Comparison of ENCODE assay signal across 18 cellular contexts in the genomic region with DNA sequence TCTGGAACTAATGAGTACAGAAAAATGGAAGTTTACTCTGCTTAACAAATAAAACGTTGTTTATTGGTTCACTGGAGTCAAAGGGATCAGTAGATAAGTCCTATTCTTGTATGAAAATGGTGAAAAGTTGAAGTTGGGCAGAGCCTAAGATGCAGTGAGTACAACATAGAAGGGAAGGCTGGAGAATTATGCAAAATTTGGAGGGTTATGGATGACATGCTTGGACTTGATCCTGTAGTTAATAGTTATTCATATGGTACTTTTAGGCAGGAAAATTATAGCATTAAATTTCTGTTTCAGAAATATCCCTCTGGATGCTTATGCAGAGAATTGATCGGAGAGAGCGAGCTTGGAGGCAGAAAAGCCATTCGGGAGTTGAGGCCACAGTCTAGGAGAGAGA.
DNase-seq lines count a peak whose midpoint lies in the region; ATAC-seq and TF ChIP-seq lines count a peak whose summit lies in the region.
"Had no signal": no experiment of that assay in that cellular context is flagged by ENCODE, and none has a peak within 500 bp of the region (broad histone marks: within the 10 kb centered on the region; RNA-seq: fewer than 3 reads in every experiment).

No MANE protein-coding gene starts in this region.

- CTCF ChIA-PET in HEK293 (lab: Yijun Ruan, JAX), result interaction anchor here (1.4 kb wide), 1 partner anchor 104 kb away, joined by 3 read pairs; no protein-coding TSS in a partner anchor

- no peak overlapping the region for H3K27ac ChIP-seq in HEK293 (ENCODE audit: extremely low read depth, low read depth, low read length)
- H3K27ac ChIP-seq: GM23248 had no signal

- POLR2A ChIA-PET in HEK293 (lab: Yijun Ruan, JAX), result no interaction called here

- peaks cover 9% of the 10 kb centered on the region for H3K4me1 Mint-ChIP-seq in glutamatergic neuron (ENCODE audit: low read depth, unreplicated experiment)
- no peaks in the 10 kb centered on the region for H3K4me1 Mint-ChIP-seq in neural crest cell
- H3K4me1 Mint-ChIP-seq: CD4-positive, CD25-positive, alpha-beta regulatory T cell; CD8-positive, alpha-beta memory T cell had no signal

- no peak for ATAC-seq in GM18909 (IDR thresholded peaks at IDR 0.05; ENCODE audit: poor library complexity, unreplicated experiment)
- no peak for ATAC-seq in GM18502 (IDR thresholded peaks at IDR 0.05; ENCODE audit: poor library complexity, unreplicated experiment)
- ATAC-seq: K562 had no signal

- no peaks in the 10 kb centered on the region for H3K36me3 ChIP-seq in HEK293 (ENCODE audit: control insufficient read depth in 2 of 2, insufficient read depth in 1 of 2, low read length in 2 of 2)
- H3K36me3 ChIP-seq: BE2C, HAP-1 had no signal

- H3K4me1 ChIP-seq in HEK293 (ENCODE audit: control insufficient read depth, insufficient read depth, low read length), result no peaks in the 10 kb centered on the region
- H3K4me1 ChIP-seq: BE2C had no signal

- no peaks in the 10 kb centered on the region for H3K9me3 ChIP-seq in HEK293 (ENCODE audit: control insufficient read depth, insufficient read depth, low read depth, low read length)
- H3K9me3 ChIP-seq: BE2C, HAP-1 had no signal

- H3K4me3 ChIP-seq in HEK293 (ENCODE audit: low read depth, low read length), result no peak overlapping the region
- H3K4me3 ChIP-seq: GM23248, HAP-1, K562 had no signal

- peak overlapping the region; percentile 7 for H3K4me3 Mint-ChIP-seq in glutamatergic neuron (ENCODE audit: unreplicated experiment)
- no peak overlapping the region for H3K4me3 Mint-ChIP-seq in neural crest cell
- H3K4me3 Mint-ChIP-seq: CD4-positive, CD25-positive, alpha-beta regulatory T cell; CD8-positive, alpha-beta memory T cell; HFFc6 had no signal

- H3K9me3 Mint-ChIP-seq in glutamatergic neuron (ENCODE audit: unreplicated experiment), result peaks cover 13% of the 10 kb centered on the region
- peaks cover 10% of the 10 kb centered on the region for H3K9me3 Mint-ChIP-seq in neural crest cell

- H3K36me3 Mint-ChIP-seq in glutamatergic neuron (ENCODE audit: unreplicated experiment), result peaks cover 12% of the 10 kb centered on the region
- H3K36me3 Mint-ChIP-seq in neural crest cell (ENCODE audit: low read depth), result peaks cover 3% of the 10 kb centered on the region
- H3K36me3 Mint-ChIP-seq: CD4-positive, CD25-positive, alpha-beta regulatory T cell; CD8-positive, alpha-beta memory T cell had no signal

- DNase-seq in M059J (ENCODE audit: low read depth) (peak; percentile 18), glutamatergic neuron (no peak), neural crest cell (ENCODE audit: low read depth, low spot score) (no peak), cortex of kidney (lab: John Stamatoyannopoulos, UW) (no peak)
- no peak for DNase-seq in activated naive CD4-positive, alpha-beta T cell (lab: John Stamatoyannopoulos, UW)
- DNase-seq: ACHN; BE2C; CD4-positive, CD25-positive, alpha-beta regulatory T cell; CD8-positive, alpha-beta memory T cell; COR-L47; GDM1 had no signal

- H3K27me3 Mint-ChIP-seq in glutamatergic neuron (ENCODE audit: unreplicated experiment), result peaks cover 3% of the 10 kb centered on the region
- H3K27me3 Mint-ChIP-seq in neural crest cell (ENCODE audit: low read depth), result peaks cover 4% of the 10 kb centered on the region
- H3K27me3 Mint-ChIP-seq: CD4-positive, CD25-positive, alpha-beta regulatory T cell; CD8-positive, alpha-beta memory T cell had no signal

- no peak for TF ChIP-seq CTCF in HEK293 (tag by site-specific recombination; IDR thresholded peaks at IDR 0.05)
- no peak for TF ChIP-seq CTCF in glutamatergic neuron (IDR thresholded peaks at IDR 0.05; ENCODE audit: partially characterized antibody, unreplicated experiment)
- no peak for TF ChIP-seq CTCF in neural crest cell (conservative IDR thresholded peaks at IDR 0.05)

- H3K27ac Mint-ChIP-seq in glutamatergic neuron (ENCODE audit: unreplicated experiment), result peak overlapping the region; percentile 20
- peak overlapping the region; percentile 65 for H3K27ac Mint-ChIP-seq in neural crest cell (ENCODE audit: unreplicated experiment)
- H3K27ac Mint-ChIP-seq: CD4-positive, CD25-positive, alpha-beta regulatory T cell; CD8-positive, alpha-beta memory T cell had no signal

TF ChIP-seq in HEK293, 187 proteins besides CTCF, POLR2A, EP300 and RAD21:
- no peak for TF ChIP-seq ZNF274 (IDR thresholded peaks at IDR 0.05; ENCODE audit: low read length)
- TF ChIP-seq ZNF274 (tag by site-specific recombination; IDR thresholded peaks at IDR 0.05; ENCODE audit: borderline replicate concordance), result no peak
- no peak for TF ChIP-seq ZSCAN30 (tag by site-specific recombination; IDR thresholded peaks at IDR 0.05)
- no peak for TF ChIP-seq ZNF2 (tag by site-specific recombination; IDR thresholded peaks at IDR 0.05)
- TF ChIP-seq SETDB1 (IDR thresholded peaks at IDR 0.05; ENCODE audit: insufficient read length, low read length), result peak; percentile 30
- no peak for TF ChIP-seq ZNF174 (tag by site-specific recombination; IDR thresholded peaks at IDR 0.05)
- peak; percentile 57; the same call in 1 of the 2 replicates for TF ChIP-seq TRIM28 (IDR thresholded peaks at IDR 0.05; ENCODE audit: borderline replicate concordance, low read length)
